In the genomic region with DNA sequence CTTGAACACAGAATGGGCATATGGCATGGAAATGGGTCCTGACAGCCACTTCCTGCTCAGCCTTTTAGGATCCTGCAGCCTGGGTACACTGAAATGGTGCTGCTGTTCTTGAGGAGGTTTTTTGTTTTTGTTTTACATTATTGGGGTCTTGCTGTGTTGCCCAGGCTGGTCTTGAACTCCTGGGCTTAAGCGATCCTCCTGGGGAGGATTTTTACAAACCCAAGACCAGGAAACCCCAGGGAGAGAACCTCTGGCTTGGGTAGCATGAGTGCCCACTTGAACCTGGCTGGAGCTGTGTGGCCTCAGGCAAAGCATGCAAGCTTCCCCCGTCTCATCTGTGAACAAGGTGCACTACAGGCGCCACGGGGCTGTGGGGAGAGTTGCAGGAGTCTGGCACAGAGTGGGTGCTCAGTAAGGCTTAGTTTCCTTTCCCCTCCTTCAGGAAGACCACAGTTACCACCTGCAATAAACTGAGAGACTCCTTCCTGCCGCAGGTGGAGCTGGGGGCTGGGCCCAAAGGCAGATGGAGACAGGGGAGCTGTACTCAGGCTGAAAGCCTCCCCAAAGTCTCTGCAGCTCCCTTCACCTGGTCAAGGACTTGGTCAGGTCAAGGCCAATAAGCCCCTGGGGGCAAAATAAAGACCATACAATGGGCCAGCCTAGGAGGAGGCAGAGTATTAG, we compare ENCODE assay signal across 10 cellular contexts. TPM values are rescaled to one million over a fixed set of nuclear protein-coding genes. Genes with fewer than 3 reads are reported as not detected.
DNase-seq lines count a peak whose midpoint lies in the region; TF ChIP-seq lines count a peak whose summit lies in the region.
"Had no signal": no experiment of that assay in that cellular context is flagged by ENCODE, and none has a peak within 500 bp of the region (broad histone marks: within the 10 kb centered on the region; RNA-seq: fewer than 3 reads in every experiment).

No MANE protein-coding gene starts in this region.

- TF ChIP-seq CTCF in GM13977 (IDR thresholded peaks at IDR 0.05; ENCODE audit: extremely low read depth, insufficient read depth, missing control alignments) (no peak), osteocyte (IDR thresholded peaks at IDR 0.05) (no peak)

- no peak overlapping the region for H3K4me3 Mint-ChIP-seq in osteocyte (ENCODE audit: unreplicated experiment)
- H3K4me3 Mint-ChIP-seq: nephron had no signal

- H3K27me3 Mint-ChIP-seq in osteocyte (ENCODE audit: unreplicated experiment): no peaks in the 10 kb centered on the region

- no peaks in the 10 kb centered on the region for H3K4me1 Mint-ChIP-seq in osteocyte (ENCODE audit: unreplicated experiment)
- H3K4me1 Mint-ChIP-seq: nephron had no signal

- peak overlapping the region; percentile 78 for H3K4me3 ChIP-seq in Jurkat, Clone E6-1 (ENCODE audit: low read length)

- H3K27ac Mint-ChIP-seq in osteocyte (ENCODE audit: unreplicated experiment): no peak overlapping the region
- H3K27ac Mint-ChIP-seq: nephron had no signal

- DNase-seq in Jurkat, Clone E6-1 (ENCODE audit: low read depth, low spot score): peak; percentile 86
- peak; percentile 34 to 44 for DNase-seq in activated CD8-positive, alpha-beta memory T cell treated with anti-CD3 and anti-CD28 coated beads for 4 hours (ENCODE audit: low read depth in 2 of 2)
- DNase-seq in effector CD4-positive, alpha-beta T cell: peak; percentile 47
- peak; percentile 32 to 44 (median 40) for DNase-seq in stimulated activated CD4-positive, alpha-beta T cell treated with anti-CD3 and anti-CD28 coated beads, TNF-alpha, amount 100 ng/mL, for 4 hours (ENCODE audit: low read depth in 3 of 3)
- no peak for DNase-seq in GM13977 (ENCODE audit: low spot score)
- DNase-seq in NCI-H1436 (lab: John Stamatoyannopoulos, UW): no peak
- no peak for DNase-seq in NCI-H774 (lab: John Stamatoyannopoulos, UW)
- no peak for DNase-seq in osteocyte (ENCODE audit: extremely low spot score, unreplicated experiment)
- DNase-seq: Right ventricle myocardium superior had no signal

- H3K9me3 Mint-ChIP-seq in osteocyte (ENCODE audit: unreplicated experiment): no peaks in the 10 kb centered on the region
- H3K9me3 Mint-ChIP-seq: nephron had no signal

- no peaks in the 10 kb centered on the region for H3K36me3 Mint-ChIP-seq in osteocyte (ENCODE audit: unreplicated experiment)

- in situ Hi-C loops in GM13977 (cut with MboI; ENCODE audit: low pct_unique_long_range_greater_than_20kb, low sequenced_read_pairs, unreplicated experiment): no loop called here

RNA-seq across cellular contexts. Expression of a gene that starts 1.8 kb away (rescaled TPM):
- polyA plus RNA-seq in Jurkat, Clone E6-1 (2012; ENCODE audit: insufficient read depth, insufficient read length): 55.6 TPM
- total RNA-seq in osteocyte: not detected in 2 replicates

RNA-seq across cellular contexts. Expression of a gene that starts 38.6 kb away (rescaled TPM):
- polyA plus RNA-seq in Jurkat, Clone E6-1 (2012; ENCODE audit: insufficient read depth, insufficient read length): 101 TPM
- 65.2 and 69.4 TPM in 2 replicates for total RNA-seq in osteocyte

Comparison
In these comparisons a context has a peak if more than half of its experiments do, and no peak if none do; other contexts are left out.
1. DNase-seq: peak in Jurkat, Clone E6-1 (single experiment), activated CD8-positive, alpha-beta memory T cell treated with anti-CD3 and anti-CD28 coated beads for 4 hours (2 of 2), effector CD4-positive, alpha-beta T cell (single experiment) and stimulated activated CD4-positive, alpha-beta T cell treated with anti-CD3 and anti-CD28 coated beads, TNF-alpha, amount 100 ng/mL, for 4 hours (3 of 3); none in GM13977 (single experiment), NCI-H1436 (single experiment), NCI-H774 (single experiment) and osteocyte (single experiment).